Comparison of ENCODE assay signal across 21 cellular contexts in the genomic region with DNA sequence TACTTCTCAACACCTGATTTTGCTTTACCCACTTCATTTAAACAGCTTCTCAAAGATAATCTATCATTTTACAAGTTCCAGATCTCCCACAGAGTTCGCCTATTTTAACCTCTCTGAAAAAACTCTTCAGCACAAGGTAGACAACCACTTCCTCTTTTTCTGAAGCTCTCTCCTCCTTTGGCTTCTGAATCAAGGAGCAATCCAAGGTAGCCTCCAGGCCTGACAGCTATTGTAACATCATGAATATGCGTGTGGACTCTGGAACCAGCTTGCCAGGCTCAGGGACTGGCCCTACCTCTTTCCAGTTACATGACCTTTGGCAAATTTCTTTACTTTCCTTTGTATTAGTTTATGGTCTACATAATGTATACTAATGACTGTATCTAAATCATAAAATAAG.
DNase-seq lines count a peak whose midpoint lies in the region; ATAC-seq, FAIRE-seq and TF ChIP-seq lines count a peak whose summit lies in the region.
"Had no signal": no experiment of that assay in that cellular context is flagged by ENCODE, and none has a peak within 500 bp of the region (broad histone marks: within the 10 kb centered on the region; RNA-seq: fewer than 3 reads in every experiment).

No MANE protein-coding gene starts in this region.

- peak; percentile 52 for ATAC-seq in HG03432 (IDR thresholded peaks at IDR 0.05; ENCODE audit: unreplicated experiment)
- ATAC-seq: activated T-helper 17 cell treated with anti-CD3 and anti-CD28 coated beads, Interleukin-2, amount 50 U/mL, for 72 hours; foreskin keratinocyte; left cardiac atrium; upper lobe of right lung had no signal

- H3K27ac ChIP-seq in liver (ENCODE audit: low read depth in 1 of 2, low read length in 2 of 2) (no peak overlapping the region), smooth muscle cell (ENCODE audit: low read depth) (no peak overlapping the region)
- H3K27ac ChIP-seq: epithelial cell of prostate, foreskin keratinocyte, neutrophil, upper lobe of right lung had no signal

- H3K9me3 ChIP-seq in liver (ENCODE audit: control insufficient read depth in 4 of 4, low read length in 3 of 4) = no peaks in the 10 kb centered on the region
- no peaks in the 10 kb centered on the region for H3K9me3 ChIP-seq in smooth muscle cell (replicated peaks; ENCODE audit: low read depth)
- H3K9me3 ChIP-seq: neutrophil, upper lobe of right lung had no signal

- H3K36me3 ChIP-seq in liver (ENCODE audit: control insufficient read depth in 4 of 4, insufficient read depth in 3 of 4, low read depth in 1 of 4, low read length in 3 of 4) (no peaks in the 10 kb centered on the region), smooth muscle cell (ENCODE audit: low read depth) (no peaks in the 10 kb centered on the region)
- H3K36me3 ChIP-seq: neutrophil, upper lobe of right lung had no signal

- H4K20me1 ChIP-seq in smooth muscle cell (ENCODE audit: low read depth) = no peaks in the 10 kb centered on the region

- no peaks in the 10 kb centered on the region for H3K79me2 ChIP-seq in smooth muscle cell (ENCODE audit: low read depth)

- no peak for DNase-seq in GM18507 (ENCODE audit: extremely low spot score, insufficient read length, low read depth)
- peak; percentile 28 for DNase-seq in SKM-1 (lab: John Stamatoyannopoulos, UW; ENCODE audit: unreplicated experiment)
- no peak for DNase-seq in NCI-H510A treated with DMSO at 0.1 percent for 48 hours (lab: John Stamatoyannopoulos, UW)
- no peak for DNase-seq in activated effector memory CD4-positive, alpha-beta T cell treated with anti-CD3 and anti-CD28 coated beads, Interleukin-2, amount 50 U/mL, for 16 hours
- no peak for DNase-seq in amniotic stem cell (lab: John Stamatoyannopoulos, UW)
- DNase-seq in smooth muscle cell (lab: John Stamatoyannopoulos, UW; ENCODE audit: unreplicated experiment) = no peak
- DNase-seq: activated CD4-positive, alpha-beta T cell treated with anti-CD3 and anti-CD28 coated beads for 1 hour; CD4-positive, alpha-beta memory T cell; foreskin keratinocyte; left cardiac atrium; MM.1S; NCI-H2029 treated with DMSO at 0.1 percent for 48 hours; NCI-H510A; SHP77; stimulated activated naive CD4-positive, alpha-beta T cell treated with Interleukin-2 at 50 U/mL for 16 hours; upper lobe of right lung had no signal

- no peak overlapping the region for H3K4me3 ChIP-seq in liver (ENCODE audit: low read depth in 1 of 3, low read length in 3 of 3)
- H3K4me3 ChIP-seq in smooth muscle cell = no peak overlapping the region
- H3K4me3 ChIP-seq: upper lobe of right lung had no signal

- 50% methylated on average over 2 of the region's 2 CpGs for WGBS in liver
- 75% methylated on average over 2 of the region's 2 CpGs for WGBS in smooth muscle cell (ENCODE audit: low lambda C conversion rate)

- no peak overlapping the region for H3K9ac ChIP-seq in liver (ENCODE audit: low read depth in 1 of 2, low read length in 2 of 2)
- no peak overlapping the region for H3K9ac ChIP-seq in smooth muscle cell (ENCODE audit: low read depth)

- no peaks in the 10 kb centered on the region for H3F3A ChIP-seq in smooth muscle cell (ENCODE audit: low read depth)

- FAIRE-seq in GM18507 (lab: Jason Lieb, UNC) = peak; percentile 31

- H3K4me1 ChIP-seq in liver (ENCODE audit: control insufficient read depth in 4 of 4, insufficient read depth in 4 of 4, low read length in 3 of 4) (peaks cover 0 to 20% (median 14%) of the 10 kb centered on the region in 4 donors), smooth muscle cell (ENCODE audit: low read depth) (no peaks in the 10 kb centered on the region)
- H3K4me1 ChIP-seq: foreskin keratinocyte, upper lobe of right lung had no signal

- TF ChIP-seq CTCF in liver (IDR thresholded peaks at IDR 0.05; ENCODE audit: low read depth, low read length, missing input control) (no peak), smooth muscle cell (IDR thresholded peaks at IDR 0.05; ENCODE audit: borderline replicate concordance, insufficient read depth, poor library complexity, severe bottlenecking) (no peak)

- no peak overlapping the region for H3K4me2 ChIP-seq in smooth muscle cell

- no peaks in the 10 kb centered on the region for H3K27me3 ChIP-seq in liver (ENCODE audit: control insufficient read depth in 4 of 4, insufficient read depth in 4 of 4, low read length in 3 of 4)
- H3K27me3 ChIP-seq in smooth muscle cell (ENCODE audit: low read depth) = no peaks in the 10 kb centered on the region
- H3K27me3 ChIP-seq: foreskin keratinocyte, neutrophil, upper lobe of right lung had no signal

- no peak overlapping the region for H2AFZ ChIP-seq in smooth muscle cell (ENCODE audit: low read depth)

- peak; percentile 10 to 39 for TF ChIP-seq RAD21 in liver (IDR thresholded peaks at IDR 0.05)

TF ChIP-seq in liver, 16 proteins besides CTCF, POLR2A, EP300 and RAD21:
- TF ChIP-seq MAX (IDR thresholded peaks at IDR 0.05) (no peak), GABPA (IDR thresholded peaks at IDR 0.05 in 1 of 2, conservative IDR thresholded peaks at IDR 0.05 in 1 of 2) (no peak), NR2F2 (IDR thresholded peaks at IDR 0.05) (no peak), YY1 (IDR thresholded peaks at IDR 0.05) (peak; percentile 35), TAF1 (conservative IDR thresholded peaks at IDR 0.05) (no peak), RXRA (IDR thresholded peaks at IDR 0.05) (peak; percentile 71 to 81), HNF4A (conservative IDR thresholded peaks at IDR 0.05) (peak; percentile 93 to 97), FOXA1 (IDR thresholded peaks at IDR 0.05) (no peak), SP1 (IDR thresholded peaks at IDR 0.05) (peak; percentile 90), ZBTB33 (IDR thresholded peaks at IDR 0.05) (no peak), JUND (IDR thresholded peaks at IDR 0.05) (peak in 1 of 2 donors; percentile 31), HNF4G (IDR thresholded peaks at IDR 0.05) (peak; percentile 92), FOXA2 (IDR thresholded peaks at IDR 0.05) (no peak)
